Comparison of ENCODE assay signal across 14 cellular contexts in genomic region chr3:119508172-119508845, GRCh38. TPM values are rescaled to one million over a fixed set of nuclear protein-coding genes. Genes with fewer than 3 reads are reported as not detected.
A peak's percentile ranks its signal among the peaks of the same experiment; 100 is the strongest.
DNase-seq lines count a peak whose midpoint lies in the region; ATAC-seq and TF ChIP-seq lines count a peak whose summit lies in the region.
"Had no signal": no experiment of that assay in that cellular context is flagged by ENCODE, and none has a peak within 500 bp of the region (broad histone marks: within the 10 kb centered on the region; RNA-seq: fewer than 3 reads in every experiment).

No MANE protein-coding gene starts in this region.

- H3K4me1 Mint-ChIP-seq in activated T-helper 2 cell treated with anti-CD3 and anti-CD28 coated beads, Interferon-gamma antibody, Interleukin-2, Interleukin-4, amounts not matched to agents 10 μg/mL and 5 μg/mL and 100 μg/mL, durations not matched to agents 14 hours and 24 hours and 36 hours (ENCODE audit: low read depth), result peaks cover 39% of the 10 kb centered on the region
- H3K4me1 Mint-ChIP-seq in osteocyte (ENCODE audit: unreplicated experiment), result no peaks in the 10 kb centered on the region

- H3K4me1 ChIP-seq in DND-41 (ENCODE audit: insufficient read depth, low read length), result no peaks in the 10 kb centered on the region
- peaks cover 0 to 20% (median 0%) of the 10 kb centered on the region in 9 donors for H3K4me1 ChIP-seq in heart right ventricle
- H3K4me1 ChIP-seq: Caco-2 had no signal

- no peaks in the 10 kb centered on the region for H3K9me3 Mint-ChIP-seq in activated T-helper 2 cell treated with anti-CD3 and anti-CD28 coated beads, Interferon-gamma antibody, Interleukin-2, Interleukin-4, amounts not matched to agents 10 μg/mL and 5 μg/mL and 100 μg/mL, durations not matched to agents 14 hours and 24 hours and 36 hours
- H3K9me3 Mint-ChIP-seq in osteocyte (ENCODE audit: unreplicated experiment), result no peaks in the 10 kb centered on the region

- TF ChIP-seq CTCF in DND-41 (IDR thresholded peaks at IDR 0.05; ENCODE audit: borderline replicate concordance, extremely low read depth, low read length, poor library complexity, severe bottlenecking) (no peak), GM10248 (IDR thresholded peaks at IDR 0.05; ENCODE audit: control extremely low read depth, extremely low read depth, low read depth, missing control alignments) (no peak), osteocyte (IDR thresholded peaks at IDR 0.05) (no peak), heart right ventricle (IDR thresholded peaks at IDR 0.05) (no peak)

- ATAC-seq in DND-41 (ENCODE audit: insufficient read depth, low read depth) (0 out of 3 replicates have a peak, but pooled peaks have one; percentile 47), GM19023 (IDR thresholded peaks at IDR 0.05; ENCODE audit: unreplicated experiment) (peak; percentile 66), HG03139 (IDR thresholded peaks at IDR 0.05; ENCODE audit: unreplicated experiment) (peak; percentile 63), heart right ventricle (no peak)
- ATAC-seq: sciatic nerve had no signal

- no peaks in the 10 kb centered on the region for H3K27me3 Mint-ChIP-seq in activated T-helper 2 cell treated with anti-CD3 and anti-CD28 coated beads, Interferon-gamma antibody, Interleukin-2, Interleukin-4, amounts not matched to agents 10 μg/mL and 5 μg/mL and 100 μg/mL, durations not matched to agents 14 hours and 24 hours and 36 hours (ENCODE audit: low read depth)
- no peaks in the 10 kb centered on the region for H3K27me3 Mint-ChIP-seq in osteocyte (ENCODE audit: unreplicated experiment)

- peak overlapping the region; percentile 76 for H3K27ac Mint-ChIP-seq in activated T-helper 2 cell treated with anti-CD3 and anti-CD28 coated beads, Interferon-gamma antibody, Interleukin-2, Interleukin-4, amounts not matched to agents 10 μg/mL and 5 μg/mL and 100 μg/mL, durations not matched to agents 14 hours and 24 hours and 36 hours
- no peak overlapping the region for H3K27ac Mint-ChIP-seq in osteocyte (ENCODE audit: unreplicated experiment)

- CTCF ChIA-PET in GM10248 (lab: Yijun Ruan, JAX), result interaction anchor here (1.5 to 2.2 kb wide), 2 partner anchors 10 to 173 kb away, joined by 5 to 8 read pairs; no protein-coding TSS in a partner anchor

- H4K20me1 ChIP-seq in DND-41 (ENCODE audit: insufficient read depth, low read length), result no peaks in the 10 kb centered on the region

- WGBS in heart right ventricle, 2 donors, result 73 to 81% methylated on average over 1 of the region's 1 CpG

- H3K9ac ChIP-seq in DND-41 (ENCODE audit: low read depth, low read length), result no peak overlapping the region

- H3K4me2 ChIP-seq in DND-41 (ENCODE audit: insufficient read depth, low read length), result no peak overlapping the region

- H3K27ac ChIP-seq in DND-41 (ENCODE audit: low read length) (no peak overlapping the region), heart right ventricle (no peak overlapping the region)
- H3K27ac ChIP-seq: coronary artery had no signal

- H3K4me3 Mint-ChIP-seq in activated T-helper 2 cell treated with anti-CD3 and anti-CD28 coated beads, Interferon-gamma antibody, Interleukin-2, Interleukin-4, amounts not matched to agents 10 μg/mL and 5 μg/mL and 100 μg/mL, durations not matched to agents 14 hours and 24 hours and 36 hours (ENCODE audit: low read depth), result no peak overlapping the region
- H3K4me3 Mint-ChIP-seq in osteocyte (ENCODE audit: unreplicated experiment), result no peak overlapping the region

- no peaks in the 10 kb centered on the region for H3K27me3 ChIP-seq in DND-41 (ENCODE audit: insufficient read depth, low read length, poor library complexity)
- no peaks in the 10 kb centered on the region for H3K27me3 ChIP-seq in heart right ventricle

- intact Hi-C loops in activated T-helper 2 cell treated with anti-CD3 and anti-CD28 coated beads, Interferon-gamma antibody, Interleukin-2, Interleukin-4, amounts not matched to agents 10 μg/mL and 5 μg/mL and 100 μg/mL, durations not matched to agents 14 hours and 24 hours and 36 hours (cut with micrococcal nuclease), result loop anchor here (1.0 to 2.0 kb wide), 5 partner anchors 10 to 130 kb away; partner anchors contain the start of genes CD80, POGLUT1, TIMMDC1 and TMEM39A
- intact Hi-C loops in heart right ventricle (cut with DNase I), result no loop called here

- H3K9me3 ChIP-seq in DND-41 (ENCODE audit: insufficient read depth, low read length, severe bottlenecking) (no peaks in the 10 kb centered on the region), heart right ventricle (no peaks in the 10 kb centered on the region)
- H3K9me3 ChIP-seq: Caco-2 had no signal

- H3K36me3 Mint-ChIP-seq in activated T-helper 2 cell treated with anti-CD3 and anti-CD28 coated beads, Interferon-gamma antibody, Interleukin-2, Interleukin-4, amounts not matched to agents 10 μg/mL and 5 μg/mL and 100 μg/mL, durations not matched to agents 14 hours and 24 hours and 36 hours (ENCODE audit: low read depth), result peaks cover 69% of the 10 kb centered on the region
- peaks cover 41% of the 10 kb centered on the region for H3K36me3 Mint-ChIP-seq in osteocyte (ENCODE audit: unreplicated experiment)

- peaks cover 2% of the 10 kb centered on the region; the same call in 1 of the 2 replicates for H3K79me2 ChIP-seq in DND-41 (ENCODE audit: insufficient read depth, low read length)

- no peak overlapping the region for H2AFZ ChIP-seq in DND-41 (ENCODE audit: low read depth, low read length)

- POLR2A ChIA-PET in GM10248 (lab: Yijun Ruan, JAX), result interaction anchor here (1.1 kb wide), 1 partner anchor 10 kb away, joined by 5 read pairs; the partner anchor contains the start of gene TIMMDC1

- H3K36me3 ChIP-seq in DND-41 (ENCODE audit: insufficient read depth, low read length) (peaks cover 64% of the 10 kb centered on the region), heart right ventricle (peaks cover 0 to 100% (median 28%) of the 10 kb centered on the region in 9 donors)

- H3K4me3 ChIP-seq in DND-41 (ENCODE audit: low read depth in 1 of 2, low read length in 2 of 2), result no peak overlapping the region
- H3K4me3 ChIP-seq in heart right ventricle, result no peak overlapping the region
- H3K4me3 ChIP-seq: coronary artery had no signal

- DNase-seq in DND-41, result no peak
- DNase-seq in activated T-helper 2 cell treated with anti-CD3 and anti-CD28 coated beads, Interferon-gamma antibody, Interleukin-2, Interleukin-4, amounts not matched to agents 10 μg/mL and 5 μg/mL and 100 μg/mL, durations not matched to agents 14 hours and 24 hours and 36 hours (ENCODE audit: low spot score), result peak; percentile 22
- no peak for DNase-seq in kidney tubule cell (ENCODE audit: low spot score)
- no peak for DNase-seq in GM10248 (ENCODE audit: extremely low spot score)
- DNase-seq in osteocyte (ENCODE audit: extremely low spot score, unreplicated experiment), result no peak
- no peak for DNase-seq in heart right ventricle
- DNase-seq: Caco-2, mesendoderm, NCI-H1930 had no signal

RNA-seq across cellular contexts. Expression of gene TIMMDC1, which starts 10.0 kb away (rescaled TPM):
- 93.6 and 101 TPM in 2 replicates for total RNA-seq in activated T-helper 2 cell treated with anti-CD3 and anti-CD28 coated beads, Interferon-gamma antibody, Interleukin-2, Interleukin-4, amounts not matched to agents 10 μg/mL and 5 μg/mL and 100 μg/mL, durations not matched to agents 14 hours and 24 hours and 36 hours
- 98.8 and 103 TPM in 2 replicates for total RNA-seq in osteocyte
- 100 to 1,000 TPM; 213 to 379 (median 240) TPM for total RNA-seq in heart right ventricle
- polyA plus RNA-seq in heart right ventricle, result 100 to 1,000 TPM in 1 of 2 donors, 10 to 100 TPM in 1; 90.3 to 126 TPM

RNA-seq across cellular contexts. Expression of gene POGLUT1, which starts 39.5 kb away (rescaled TPM):
- total RNA-seq in activated T-helper 2 cell treated with anti-CD3 and anti-CD28 coated beads, Interferon-gamma antibody, Interleukin-2, Interleukin-4, amounts not matched to agents 10 μg/mL and 5 μg/mL and 100 μg/mL, durations not matched to agents 14 hours and 24 hours and 36 hours, result 24.2 and 27.5 TPM in 2 replicates
- total RNA-seq in osteocyte, result 20.0 and 22.1 TPM in 2 replicates
- total RNA-seq in heart right ventricle, result 10 to 100 TPM in 1 of 10 donors, 1 to 10 TPM in 9; 2.8 to 13.2 (median 6.7) TPM
- 10 to 100 TPM in 1 of 2 donors, 1 to 10 TPM in 1; 8.6 to 17.0 TPM for polyA plus RNA-seq in heart right ventricle

RNA-seq across cellular contexts. Expression of gene TMEM39A, which starts 44.9 kb away (rescaled TPM):
- total RNA-seq in activated T-helper 2 cell treated with anti-CD3 and anti-CD28 coated beads, Interferon-gamma antibody, Interleukin-2, Interleukin-4, amounts not matched to agents 10 μg/mL and 5 μg/mL and 100 μg/mL, durations not matched to agents 14 hours and 24 hours and 36 hours, result 50.4 and 58.4 TPM in 2 replicates
- total RNA-seq in osteocyte, result 51.5 and 58.0 TPM in 2 replicates
- total RNA-seq in heart right ventricle, result 10 to 100 TPM in 9 of 10 donors, 1 to 10 TPM in 1; 9.7 to 25.8 (median 13.5) TPM
- 10 to 100 TPM in 1 of 2 donors, 1 to 10 TPM in 1; 8.4 to 11.9 TPM for polyA plus RNA-seq in heart right ventricle

RNA-seq across cellular contexts. Expression of gene CD80, which starts 51.1 kb away (rescaled TPM):
- total RNA-seq in activated T-helper 2 cell treated with anti-CD3 and anti-CD28 coated beads, Interferon-gamma antibody, Interleukin-2, Interleukin-4, amounts not matched to agents 10 μg/mL and 5 μg/mL and 100 μg/mL, durations not matched to agents 14 hours and 24 hours and 36 hours, result 6.8 TPM in 2 replicates
- not detected in 2 replicates for total RNA-seq in osteocyte
- 1 to 10 TPM in 1 of 10 donors, under 1 TPM in 4, not detected in 5; 0.12 to 1.6 (median 0.34) TPM for total RNA-seq in heart right ventricle
- polyA plus RNA-seq in heart right ventricle, result under 1 TPM in 1 of 2 donors, not detected in 1; 0.01 TPM
- total RNA-seq: Caco-2, SK-MEL-5 had no signal

Comparison
In these comparisons a context has a peak if more than half of its experiments do, and no peak if none do; other contexts are left out.
1. ATAC-seq: peak in DND-41 (single experiment), GM19023 (single experiment) and HG03139 (single experiment); none in heart right ventricle (0 of 8).